In genomic region chr18:7647500-7647899, GRCh38 we compare ENCODE assay signal across 20 cellular contexts.
A peak's percentile ranks its signal among the peaks of the same experiment; 100 is the strongest.
DNase-seq lines count a peak whose midpoint lies in the region; ATAC-seq, FAIRE-seq and TF ChIP-seq lines count a peak whose summit lies in the region.
"Had no signal": no experiment of that assay in that cellular context is flagged by ENCODE, and none has a peak within 500 bp of the region (broad histone marks: within the 10 kb centered on the region; RNA-seq: fewer than 3 reads in every experiment).

No MANE protein-coding gene starts in this region.

- no peak overlapping the region for H3K9ac ChIP-seq in trophoblast cell (ENCODE audit: low read length)
- H3K9ac ChIP-seq: BLaER1 treated with 17β-estradiol and CSF1 and Interleukin-3, amounts not matched to agents 10 nM and 100 nM; GM23248 had no signal

- H2BK120ac ChIP-seq in trophoblast cell (ENCODE audit: insufficient read depth, low read length, poor library complexity): no peak overlapping the region

- H3K4ac ChIP-seq in trophoblast cell (ENCODE audit: low read depth, low read length): peak overlapping the region; percentile 1

- no peak overlapping the region for H2AFZ ChIP-seq in trophoblast cell (ENCODE audit: insufficient read depth, low read length, poor library complexity)
- H2AFZ ChIP-seq: GM23248 had no signal

- no peak overlapping the region for H3K23ac ChIP-seq in trophoblast cell (ENCODE audit: low read length)

- H3K18ac ChIP-seq in trophoblast cell (ENCODE audit: low read length): no peak overlapping the region

- no peak overlapping the region for H2BK5ac ChIP-seq in trophoblast cell (ENCODE audit: low read depth, low read length, poor library complexity)

- H3K36me3 ChIP-seq in left ventricle myocardium inferior (peaks cover 3% of the 10 kb centered on the region), trophoblast cell (ENCODE audit: control insufficient read depth in 1 of 2, insufficient read depth in 2 of 2, low read length in 2 of 2) (no peaks in the 10 kb centered on the region), BE2C (no peaks in the 10 kb centered on the region)
- H3K36me3 ChIP-seq: BLaER1 treated with 17β-estradiol and CSF1 and Interleukin-3, amounts not matched to agents 10 nM and 100 nM had no signal

- H3K27me3 ChIP-seq in left ventricle myocardium inferior (ENCODE audit: low read depth): no peaks in the 10 kb centered on the region
- no peaks in the 10 kb centered on the region for H3K27me3 ChIP-seq in trophoblast cell (ENCODE audit: insufficient read depth, low read length)
- H3K27me3 ChIP-seq in BE2C: no peaks in the 10 kb centered on the region
- H3K27me3 ChIP-seq: BLaER1 treated with 17β-estradiol and CSF1 and Interleukin-3, amounts not matched to agents 10 nM and 100 nM had no signal

- DNase-seq in Right ventricle myocardium superior (no peak), left ventricle myocardium inferior (no peak), trophoblast cell (no peak), urothelium cell line (ENCODE audit: low spot score) (no peak), BE2C (no peak), DMS153 (lab: John Stamatoyannopoulos, UW) (no peak)
- DNase-seq: Calu3; CD4-positive, alpha-beta T cell; CD8-positive, alpha-beta memory T cell; DND-41; GM23248; H7; HCEC 1CT had no signal

- H2AK5ac ChIP-seq in trophoblast cell (ENCODE audit: low read length): no peak overlapping the region

- no peaks in the 10 kb centered on the region for H3K79me2 ChIP-seq in trophoblast cell (ENCODE audit: control insufficient read depth, insufficient read depth, low read length, poor library complexity)

- TF ChIP-seq CTCF in left ventricle myocardium inferior (IDR thresholded peaks at IDR 0.05; ENCODE audit: borderline replicate concordance) (no peak), BE2C (IDR thresholded peaks at IDR 0.05; ENCODE audit: low read depth, low read length) (no peak)

- H3K9me3 ChIP-seq in left ventricle myocardium inferior (replicated peaks) (peaks cover 17% of the 10 kb centered on the region), trophoblast cell (ENCODE audit: insufficient read depth, low read depth, low read length) (no peaks in the 10 kb centered on the region), BE2C (no peaks in the 10 kb centered on the region)

- H4K91ac ChIP-seq in trophoblast cell (ENCODE audit: low read depth, low read length): no peak overlapping the region

- H3K4me2 ChIP-seq in trophoblast cell (ENCODE audit: low read length): no peak overlapping the region
- H3K4me2 ChIP-seq: BLaER1 treated with 17β-estradiol and CSF1 and Interleukin-3, amounts not matched to agents 10 nM and 100 nM had no signal

- H4K8ac ChIP-seq in trophoblast cell (ENCODE audit: low read depth, low read length): no peak overlapping the region

- H3K4me1 ChIP-seq in left ventricle myocardium inferior (peaks cover 53% of the 10 kb centered on the region), trophoblast cell (ENCODE audit: control insufficient read depth in 1 of 2, insufficient read depth in 2 of 2, low read length in 2 of 2) (peaks cover 5 to 8% of the 10 kb centered on the region in 2 experiments), BE2C (no peaks in the 10 kb centered on the region)

- ATAC-seq in Right ventricle myocardium superior (ENCODE audit: poor library complexity): peak; percentile 29

- WGBS in trophoblast cell (ENCODE audit: extremely low coverage, insufficient coverage, insufficient read length): no CpG with 5 or more reads among the region's 3 CpGs

- no peak overlapping the region for H3K4me3 ChIP-seq in left ventricle myocardium inferior
- H3K4me3 ChIP-seq in trophoblast cell (ENCODE audit: low read depth, low read length): no peak overlapping the region
- no peak overlapping the region for H3K4me3 ChIP-seq in BE2C (ENCODE audit: low read depth, low read length)
- H3K4me3 ChIP-seq: BLaER1 treated with 17β-estradiol and CSF1 and Interleukin-3, amounts not matched to agents 10 nM and 100 nM; GM23248 had no signal

- peak; percentile 44 for FAIRE-seq in urothelium cell line (lab: Jason Lieb, UNC)
- FAIRE-seq: A204.1, G401.6, GM12892, GM19239, H1 had no signal

- H3K14ac ChIP-seq in trophoblast cell (ENCODE audit: low read length): no peak overlapping the region

- H2BK12ac ChIP-seq in trophoblast cell (ENCODE audit: low read length): no peak overlapping the region

- no peak overlapping the region for H4K12ac ChIP-seq in trophoblast cell (ENCODE audit: low read depth, low read length)

- no peaks in the 10 kb centered on the region for H3K79me1 ChIP-seq in trophoblast cell (ENCODE audit: low read length)

- intact Hi-C loops in Right ventricle myocardium superior (cut with DNase I): no loop called here
- intact Hi-C loops in left ventricle myocardium inferior (cut with micrococcal nuclease): no loop called here

- H3K27ac ChIP-seq in left ventricle myocardium inferior (replicated peaks) (no peak overlapping the region), trophoblast cell (ENCODE audit: low read depth, low read length) (no peak overlapping the region)
- H3K27ac ChIP-seq: 22Rv1; BLaER1 treated with 17β-estradiol and CSF1 and Interleukin-3, amounts not matched to agents 10 nM and 100 nM; GM23248 had no signal
